ENCODE assay signal across 11 cellular contexts in genomic region chr4:128524311-128524710, GRCh38.
A peak's percentile ranks its signal among the peaks of the same experiment; 100 is the strongest.
DNase-seq lines count a peak whose midpoint lies in the region; ATAC-seq, FAIRE-seq and TF ChIP-seq lines count a peak whose summit lies in the region.
"Had no signal": no experiment of that assay in that cellular context is flagged by ENCODE, and none has a peak within 500 bp of the region (broad histone marks: within the 10 kb centered on the region; RNA-seq: fewer than 3 reads in every experiment).

No MANE protein-coding gene starts in this region.

- H4K20me1 ChIP-seq in IMR-90 (ENCODE audit: insufficient read depth, low read length) (no peaks in the 10 kb centered on the region), keratinocyte (ENCODE audit: control insufficient read depth, extremely low read depth, insufficient read depth, low read length) (no peaks in the 10 kb centered on the region), HepG2 (ENCODE audit: insufficient read depth, low read length) (no peaks in the 10 kb centered on the region)

- POLR2A ChIA-PET in IMR-90 (lab: Charles Lee; ENCODE audit: unreplicated experiment) = no interaction called here
- POLR2A ChIA-PET in HepG2 (lab: Yijun Ruan, JAX) = no interaction called here

- intact Hi-C loops in IMR-90 (cut with micrococcal nuclease) (loop anchor here (10.0 kb wide), 1 partner anchor 170 kb away; no protein-coding TSS in a partner anchor), HepG2 (cut with micrococcal nuclease; ENCODE audit: unreplicated experiment) (no loop called here)

- dilution Hi-C loops in IMR-90 (cut with HindIII; ENCODE audit: low sequenced_read_pairs, unreplicated experiment) = no loop called here
- dilution Hi-C loops in keratinocyte (cut with MboI; ENCODE audit: extremely low pct_ligation_motif_present, low sequenced_read_pairs) = no loop called here

- TF ChIP-seq CTCF in IMR-90 (conservative IDR thresholded peaks at IDR 0.05; ENCODE audit: low read depth, low read length) (no peak), chondrocyte (IDR thresholded peaks at IDR 0.05) (no peak), keratinocyte (optimal IDR thresholded peaks at IDR 0.05 in 1 of 3, IDR thresholded peaks at IDR 0.05 in 1 of 3, conservative IDR thresholded peaks at IDR 0.05 in 1 of 3; ENCODE audit: extremely low read depth in 1 of 3, insufficient read depth in 2 of 3, low read length in 3 of 3) (no peak), upper lobe of left lung (IDR thresholded peaks at IDR 0.05) (no peak), HepG2 (CRISPR knock-in tag; IDR thresholded peaks at IDR 0.05) (no peak)

- DNase-seq in IMR-90 (peak; percentile 65), chondrocyte (ENCODE audit: low spot score) (no peak), keratinocyte (ENCODE audit: low read depth, low spot score) (peak; percentile 36), upper lobe of left lung (peak in 1 of 2 donors; percentile 80), NCI-H2227 treated with DMSO at 0.1 percent for 48 hours (lab: John Stamatoyannopoulos, UW) (no peak), HepG2 (ENCODE audit: low spot score) (no peak)
- DNase-seq in activated naive CD8-positive, alpha-beta T cell treated with anti-CD3 and anti-CD28 coated beads, Interleukin-2, amount 50 U/mL, for 24 hours = no peak
- no peak for DNase-seq in stimulated activated naive CD8-positive, alpha-beta T cell treated with anti-CD3 and anti-CD28 coated beads, Interleukin-15, Interleukin-2, amounts not matched to agents 100 U/mL and 50 U/mL, for 24 hours
- DNase-seq: activated gamma-delta T cell treated with Interleukin-2 at 50 U/mL for 16 hours, NCI-H446 treated with DMSO at 0.1 percent for 48 hours had no signal

- TF ChIP-seq POLR2A in IMR-90 (IDR thresholded peaks at IDR 0.05; ENCODE audit: low read depth, low read length) = no peak
- TF ChIP-seq POLR2A in upper lobe of left lung (IDR thresholded peaks at IDR 0.05) = no peak
- no peak for TF ChIP-seq POLR2A in HepG2 (IDR thresholded peaks at IDR 0.05; ENCODE audit: insufficient read depth in 1 of 2, low read depth in 2 of 2, low read length in 2 of 2)

- H2AK5ac ChIP-seq in IMR-90 (ENCODE audit: low read depth, low read length) = peak overlapping the region; percentile 64

- peak overlapping the region; percentile 74 for H2BK5ac ChIP-seq in IMR-90 (ENCODE audit: low read depth, low read length, poor library complexity, severe bottlenecking)

- peak overlapping the region; percentile 11 for H2AK9ac ChIP-seq in IMR-90 (replicated peaks; ENCODE audit: low read depth, low read length, poor library complexity)

- no peak overlapping the region for H3K56ac ChIP-seq in IMR-90 (ENCODE audit: extremely low read depth, insufficient read depth, low read length)

- H3K36me3 ChIP-seq in IMR-90 (ENCODE audit: control insufficient read depth, insufficient read depth, low read length) = no peaks in the 10 kb centered on the region
- H3K36me3 ChIP-seq in keratinocyte (ENCODE audit: control insufficient read depth in 2 of 2, extremely low read depth in 1 of 2, insufficient read depth in 2 of 2, low read length in 2 of 2) = no peaks in the 10 kb centered on the region
- no peaks in the 10 kb centered on the region for H3K36me3 ChIP-seq in upper lobe of left lung
- no peaks in the 10 kb centered on the region for H3K36me3 ChIP-seq in HepG2 (replicated peaks in 1 of 2; ENCODE audit: control insufficient read depth in 1 of 2, insufficient read depth in 2 of 2, low read length in 2 of 2)
- H3K36me3 ChIP-seq: heart right ventricle had no signal

- peak overlapping the region; percentile 68 for H3K14ac ChIP-seq in IMR-90 (replicated peaks; ENCODE audit: low read depth, low read length)

- peak overlapping the region; percentile 94 for H3K27ac Mint-ChIP-seq in chondrocyte (ENCODE audit: unreplicated experiment)
- H3K27ac Mint-ChIP-seq in activated naive CD8-positive, alpha-beta T cell treated with anti-CD3 and anti-CD28 coated beads, Interleukin-2, amount 50 U/mL, for 24 hours = no peak overlapping the region

- peaks cover 10% of the 10 kb centered on the region for H3K9me1 ChIP-seq in IMR-90 (ENCODE audit: insufficient read depth, low read length)
- no peaks in the 10 kb centered on the region for H3K9me1 ChIP-seq in keratinocyte (ENCODE audit: control insufficient read depth, extremely low read depth, insufficient read depth, low read length)

- H4K8ac ChIP-seq in IMR-90 (ENCODE audit: low read depth in 2 of 2, low read length in 2 of 2) = peak overlapping the region; percentile 60 to 62

- H3K4me1 ChIP-seq in IMR-90 (ENCODE audit: control insufficient read depth, insufficient read depth, low read length) = peaks cover 31% of the 10 kb centered on the region
- H3K4me1 ChIP-seq in keratinocyte (ENCODE audit: control insufficient read depth, extremely low read depth, insufficient read depth, low read length) = peaks cover 38% of the 10 kb centered on the region
- peaks cover 12 to 28% (median 20%) of the 10 kb centered on the region in 4 donors for H3K4me1 ChIP-seq in upper lobe of left lung
- H3K4me1 ChIP-seq in HepG2 (ENCODE audit: insufficient read depth, low read length) = peaks cover 10% of the 10 kb centered on the region

- peak overlapping the region; percentile 24; the same call in 1 of the 2 replicates for H3K18ac ChIP-seq in IMR-90 (ENCODE audit: low read depth, low read length)

- WGBS in IMR-90 (ENCODE audit: extremely low coverage in 2 of 2, insufficient read length in 1 of 2), 2 experiments = 56% methylated on average over 2 of the region's 6 CpGs; no CpG with 5 or more reads in 1 of the 2 experiments
- 69 to 75% methylated on average over 6 of the region's 6 CpGs for WGBS in upper lobe of left lung, 2 donors
- 27% methylated on average over 6 of the region's 6 CpGs for WGBS in HepG2 (ENCODE audit: low lambda C conversion rate)

- H2BK20ac ChIP-seq in IMR-90 (ENCODE audit: low read depth, low read length) = peak overlapping the region; percentile 77

- H3K4me1 Mint-ChIP-seq in chondrocyte (ENCODE audit: low read depth) = peaks cover 85% of the 10 kb centered on the region
- peaks cover 8% of the 10 kb centered on the region for H3K4me1 Mint-ChIP-seq in activated naive CD8-positive, alpha-beta T cell treated with anti-CD3 and anti-CD28 coated beads, Interleukin-2, amount 50 U/mL, for 24 hours

- peak overlapping the region; percentile 92 for H2BK120ac ChIP-seq in IMR-90 (ENCODE audit: low read depth, low read length)

- peak overlapping the region; percentile 82 for H3K4ac ChIP-seq in IMR-90 (ENCODE audit: low read depth, low read length)

- peak overlapping the region; percentile 34 for H3K27ac ChIP-seq in IMR-90 (ENCODE audit: insufficient read depth, low read length)
- H3K27ac ChIP-seq in keratinocyte (ENCODE audit: control insufficient read depth, insufficient read depth, low read length) = peak overlapping the region; percentile 11
- H3K27ac ChIP-seq in upper lobe of left lung = peak overlapping the region in 1 of 4 donors; percentile 12
- no peak overlapping the region for H3K27ac ChIP-seq in HepG2 (ENCODE audit: extremely low read length, insufficient read depth, low read length)

- H3K27me3 ChIP-seq in IMR-90 (ENCODE audit: control insufficient read depth, insufficient read depth, low read length) (no peaks in the 10 kb centered on the region), keratinocyte (ENCODE audit: control insufficient read depth, extremely low read depth, insufficient read depth, low read length) (no peaks in the 10 kb centered on the region), upper lobe of left lung (no peaks in the 10 kb centered on the region), HepG2 (ENCODE audit: control insufficient read depth in 1 of 2, insufficient read depth in 2 of 2, low read length in 2 of 2) (no peaks in the 10 kb centered on the region)
- H3K27me3 ChIP-seq: heart right ventricle had no signal

- ATAC-seq in IMR-90 (ENCODE audit: low read depth) (no peak), upper lobe of left lung (ENCODE audit: low FRiP score in 2 of 2) (peak; percentile 78 to 83), HepG2 (no peak)
- no peak for ATAC-seq in activated naive CD8-positive, alpha-beta T cell treated with anti-CD3 and anti-CD28 coated beads, Interleukin-2, amount 50 U/mL, for 24 hours
- ATAC-seq in stimulated activated naive CD8-positive, alpha-beta T cell treated with anti-CD3 and anti-CD28 coated beads, Interleukin-15, Interleukin-2, amounts not matched to agents 100 U/mL and 50 U/mL, for 24 hours = no peak

- no peak for TF ChIP-seq EP300 in upper lobe of left lung (IDR thresholded peaks at IDR 0.05)
- TF ChIP-seq EP300 in HepG2 (IDR thresholded peaks at IDR 0.05; ENCODE audit: low read depth in 2 of 2, low read length in 2 of 2) = no peak
- TF ChIP-seq EP300 in HepG2 (CRISPR knock-in tag; IDR thresholded peaks at IDR 0.05; ENCODE audit: borderline replicate concordance) = no peak

- peak overlapping the region; percentile 72 for H2AFZ ChIP-seq in IMR-90 (replicated peaks; ENCODE audit: low read length, poor library complexity)
- H2AFZ ChIP-seq in keratinocyte (ENCODE audit: control insufficient read depth, low read length) = peak overlapping the region; percentile 29
- no peak overlapping the region for H2AFZ ChIP-seq in HepG2 (ENCODE audit: low read length)

- no peaks in the 10 kb centered on the region for H3K79me1 ChIP-seq in IMR-90 (ENCODE audit: low read depth in 1 of 2, low read length in 2 of 2)

- FAIRE-seq in keratinocyte (lab: Jason Lieb, UNC) (peak; percentile 55), HepG2 (lab: Jason Lieb, UNC) (no peak)

- BruUV-seq in IMR-90 (replicated peaks; lab: Mats Ljungman, UMichigan) = no TSS peak
- no TSS peak for BruUV-seq in HepG2 (replicated peaks; lab: Mats Ljungman, UMichigan)

- peak overlapping the region; percentile 72 for H4K91ac ChIP-seq in IMR-90 (ENCODE audit: insufficient read depth, low read depth, low read length)

- CTCF ChIA-PET in IMR-90 (lab: Yijun Ruan, JAX) = no interaction called here
- CTCF ChIA-PET in HepG2 (lab: Yijun Ruan, JAX; ENCODE audit: low intra/inter-chr PET ratio, low total read pairs) = no interaction called here

- H4K5ac ChIP-seq in IMR-90 (ENCODE audit: low read depth, low read length) = peak overlapping the region; percentile 56; the same call in 1 of the 2 replicates

- H3K4me2 ChIP-seq in IMR-90 (ENCODE audit: low read depth, low read length) = no peak overlapping the region
- H3K4me2 ChIP-seq in keratinocyte (ENCODE audit: control insufficient read depth, extremely low read depth, insufficient read depth, low read depth, low read length) = peak overlapping the region; percentile 42
- no peak overlapping the region for H3K4me2 ChIP-seq in HepG2 (ENCODE audit: low read depth, low read length)

- peak overlapping the region; percentile 98; the same call in 2 of the 3 replicates for H2BK15ac ChIP-seq in IMR-90 (ENCODE audit: low read depth, low read length)

- H3K36me3 Mint-ChIP-seq in chondrocyte (ENCODE audit: low read depth) = no peaks in the 10 kb centered on the region
- no peaks in the 10 kb centered on the region for H3K36me3 Mint-ChIP-seq in activated naive CD8-positive, alpha-beta T cell treated with anti-CD3 and anti-CD28 coated beads, Interleukin-2, amount 50 U/mL, for 24 hours (ENCODE audit: low read depth)

- H3K4me3 ChIP-seq in IMR-90 (ENCODE audit: insufficient read depth, low read depth, low read length) (no peak overlapping the region), keratinocyte (ENCODE audit: control insufficient read depth in 2 of 3, extremely low read depth in 1 of 3, insufficient read depth in 2 of 3, low read depth in 1 of 3, low read length in 3 of 3) (no peak overlapping the region), upper lobe of left lung (no peak overlapping the region), HepG2 (replicated peaks in 1 of 3; ENCODE audit: insufficient read depth in 1 of 3, low read depth in 2 of 3, low read length in 3 of 3) (no peak overlapping the region)
- H3K4me3 ChIP-seq: heart right ventricle had no signal

- no peaks in the 10 kb centered on the region for H3K9me3 Mint-ChIP-seq in chondrocyte (ENCODE audit: low read depth)
- no peaks in the 10 kb centered on the region for H3K9me3 Mint-ChIP-seq in activated naive CD8-positive, alpha-beta T cell treated with anti-CD3 and anti-CD28 coated beads, Interleukin-2, amount 50 U/mL, for 24 hours

- no peak overlapping the region for H3K4me3 Mint-ChIP-seq in chondrocyte (ENCODE audit: unreplicated experiment)
- no peak overlapping the region for H3K4me3 Mint-ChIP-seq in activated naive CD8-positive, alpha-beta T cell treated with anti-CD3 and anti-CD28 coated beads, Interleukin-2, amount 50 U/mL, for 24 hours

- H3K9me3 ChIP-seq in IMR-90 (ENCODE audit: control insufficient read depth, insufficient read depth, low read length) = no peaks in the 10 kb centered on the region
- H3K9me3 ChIP-seq in keratinocyte (ENCODE audit: control insufficient read depth, low read depth, low read length) = no peaks in the 10 kb centered on the region
- no peaks in the 10 kb centered on the region for H3K9me3 ChIP-seq in upper lobe of left lung
- H3K9me3 ChIP-seq in HepG2 (ENCODE audit: low read length) = no peaks in the 10 kb centered on the region
- H3K9me3 ChIP-seq: heart right ventricle had no signal

- no peak overlapping the region for H3K9ac ChIP-seq in IMR-90 (ENCODE audit: low read depth, low read length)
- H3K9ac ChIP-seq in keratinocyte (ENCODE audit: control insufficient read depth, extremely low read depth, insufficient read depth, low read length) = no peak overlapping the region
- H3K9ac ChIP-seq in HepG2 (ENCODE audit: insufficient read depth, low read depth, low read length) = no peak overlapping the region

- no peaks in the 10 kb centered on the region for H3K27me3 Mint-ChIP-seq in chondrocyte (ENCODE audit: low read depth)
- H3K27me3 Mint-ChIP-seq in activated naive CD8-positive, alpha-beta T cell treated with anti-CD3 and anti-CD28 coated beads, Interleukin-2, amount 50 U/mL, for 24 hours = no peaks in the 10 kb centered on the region

- H3K79me2 ChIP-seq in keratinocyte (ENCODE audit: control insufficient read depth, insufficient read depth, low read length) (no peaks in the 10 kb centered on the region), HepG2 (ENCODE audit: insufficient read depth, low read length) (no peaks in the 10 kb centered on the region)

- in situ Hi-C loops in IMR-90 (cut with MboI; ENCODE audit: low sequenced_read_pairs) (no loop called here), HepG2 (cut with HindIII; ENCODE audit: extremely low pct_ligation_motif_present, low pct_unique_long_range_greater_than_20kb) (no loop called here)

- no peak for TF ChIP-seq RAD21 in IMR-90 (IDR thresholded peaks at IDR 0.05; ENCODE audit: low read length)
- no peak for TF ChIP-seq RAD21 in HepG2 (CRISPR knock-in tag; IDR thresholded peaks at IDR 0.05)

- H3K23ac ChIP-seq in IMR-90 (ENCODE audit: low read depth, low read length) = no peak overlapping the region

Comparison
In these comparisons a context has a peak if more than half of its experiments do, and no peak if none do; other contexts are left out.
1. ATAC-seq: peak in upper lobe of left lung (2 of 2); none in IMR-90 (single experiment), activated naive CD8-positive, alpha-beta T cell treated with anti-CD3 and anti-CD28 coated beads, Interleukin-2, amount 50 U/mL, for 24 hours (single experiment), stimulated activated naive CD8-positive, alpha-beta T cell treated with anti-CD3 and anti-CD28 coated beads, Interleukin-15, Interleukin-2, amounts not matched to agents 100 U/mL and 50 U/mL, for 24 hours (single experiment) and HepG2 (single experiment).
2. DNase-seq: peak in IMR-90 (single experiment) and keratinocyte (single experiment); none in chondrocyte (single experiment), activated naive CD8-positive, alpha-beta T cell treated with anti-CD3 and anti-CD28 coated beads, Interleukin-2, amount 50 U/mL, for 24 hours (single experiment), NCI-H2227 treated with DMSO at 0.1 percent for 48 hours (single experiment), stimulated activated naive CD8-positive, alpha-beta T cell treated with anti-CD3 and anti-CD28 coated beads, Interleukin-15, Interleukin-2, amounts not matched to agents 100 U/mL and 50 U/mL, for 24 hours (single experiment) and HepG2 (single experiment).